In the genomic region with DNA sequence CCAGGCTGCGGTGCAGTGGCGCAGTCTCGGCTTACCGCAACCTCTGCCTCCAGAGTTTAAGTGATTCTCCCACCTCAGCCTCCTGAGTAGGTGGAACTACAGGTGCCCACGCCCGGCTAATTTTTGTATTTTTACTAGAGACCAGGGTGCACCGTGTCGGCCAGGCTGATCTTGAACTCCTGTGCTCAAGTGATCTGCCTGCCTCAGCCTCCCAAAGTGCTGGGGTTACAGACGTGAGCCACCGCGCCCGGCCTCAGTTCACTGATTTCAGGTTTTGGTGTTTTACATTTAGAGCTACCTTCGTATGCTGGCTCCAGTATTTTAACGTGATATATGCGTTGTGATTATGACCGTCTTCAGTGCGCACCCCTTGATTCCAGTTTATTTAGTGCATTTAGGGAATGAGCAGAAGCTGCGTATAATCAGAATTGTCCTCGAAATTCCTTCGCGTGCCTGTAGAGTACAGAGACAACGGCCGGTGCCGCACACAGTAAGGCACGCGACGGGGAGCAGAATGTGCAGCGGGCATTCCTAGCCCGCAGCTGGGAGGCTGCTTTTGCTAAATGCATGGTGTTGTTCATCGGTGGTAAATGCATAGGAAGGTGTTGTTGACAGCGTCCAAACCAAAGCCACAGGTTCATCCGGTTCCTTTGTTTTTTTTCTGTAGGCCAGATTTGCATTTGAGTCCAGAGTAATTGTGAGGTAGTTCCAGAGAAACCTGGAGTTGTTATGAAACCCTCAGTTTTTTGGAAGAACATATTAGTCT, we compare ENCODE assay signal across 17 cellular contexts. TPM values are rescaled to one million over a fixed set of nuclear protein-coding genes. Genes with fewer than 3 reads are reported as not detected.
A peak's percentile ranks its signal among the peaks of the same experiment; 100 is the strongest.
DNase-seq lines count a peak whose midpoint lies in the region; ATAC-seq and TF ChIP-seq lines count a peak whose summit lies in the region.
"Had no signal": no experiment of that assay in that cellular context is flagged by ENCODE, and none has a peak within 500 bp of the region (broad histone marks: within the 10 kb centered on the region; RNA-seq: fewer than 3 reads in every experiment).

No MANE protein-coding gene starts in this region.

- TF ChIP-seq CTCF in activated CD8-positive, alpha-beta T cell treated with anti-CD3 and anti-CD28 coated beads for 36 hours (IDR thresholded peaks at IDR 0.05): no peak

- no peak overlapping the region for H2BK5ac ChIP-seq in neuronal stem cell (ENCODE audit: low read length)

- H4K8ac ChIP-seq in neuronal stem cell (ENCODE audit: low read depth, low read length): no peak overlapping the region

- H3K27ac Mint-ChIP-seq in activated CD8-positive, alpha-beta T cell treated with anti-CD3 and anti-CD28 coated beads, Interleukin-2, amount 10 ng/mL, durations not matched to agents 7 days and 5 days: peak overlapping the region; percentile 25
- no peak overlapping the region for H3K27ac Mint-ChIP-seq in activated CD8-positive, alpha-beta T cell treated with anti-CD3 and anti-CD28 coated beads for 36 hours
- H3K27ac Mint-ChIP-seq in T-helper 17 cell: no peak overlapping the region

- intact Hi-C loops in activated CD8-positive, alpha-beta T cell treated with anti-CD3 and anti-CD28 coated beads for 36 hours (cut with micrococcal nuclease): no loop called here
- intact Hi-C loops in head of caudate nucleus (cut with DNase I): no loop called here

- H3K23ac ChIP-seq in neuronal stem cell (ENCODE audit: low read depth, low read length, poor library complexity): peak overlapping the region; percentile 89

- H3K18ac ChIP-seq in neuronal stem cell (ENCODE audit: low read length): peak overlapping the region; percentile 38

- no peak overlapping the region for H2AK5ac ChIP-seq in neuronal stem cell (ENCODE audit: low read depth, low read length)

- no peak for DNase-seq in activated CD8-positive, alpha-beta T cell treated with anti-CD3 and anti-CD28 coated beads, Interleukin-2, amount 10 ng/mL, durations not matched to agents 7 days and 5 days
- DNase-seq in activated CD8-positive, alpha-beta T cell treated with anti-CD3 and anti-CD28 coated beads for 36 hours: no peak
- no peak for DNase-seq in T-helper 17 cell
- no peak for DNase-seq in neuronal stem cell (ENCODE audit: low spot score)
- DNase-seq in head of caudate nucleus: no peak
- DNase-seq in NCI-H524 (lab: John Stamatoyannopoulos, UW): no peak
- DNase-seq in AG20443 (ENCODE audit: low spot score): no peak
- DNase-seq: C1 segment of cervical spinal cord, COR-L47, DMS153, EL, HCEC 1CT, MV-4-11, NCI-H748 treated with DMSO at 0.1 percent for 48 hours, PC-9 had no signal

- peaks cover 7% of the 10 kb centered on the region for H3K79me1 ChIP-seq in neuronal stem cell (ENCODE audit: low read depth, low read length)

- no peaks in the 10 kb centered on the region for H3K27me3 ChIP-seq in iPS-20b (ENCODE audit: insufficient read depth, low read length)
- H3K27me3 ChIP-seq in neuronal stem cell (ENCODE audit: control insufficient read depth in 3 of 3, insufficient read depth in 3 of 3, low read depth in 1 of 3, low read length in 3 of 3): no peaks in the 10 kb centered on the region

- no peak overlapping the region for H3K14ac ChIP-seq in neuronal stem cell (ENCODE audit: low read length)

- no peak for ATAC-seq in activated CD8-positive, alpha-beta T cell treated with anti-CD3 and anti-CD28 coated beads, Interleukin-2, amount 10 ng/mL, durations not matched to agents 7 days and 5 days
- no peak for ATAC-seq in activated CD8-positive, alpha-beta T cell treated with anti-CD3 and anti-CD28 coated beads for 36 hours
- ATAC-seq in T-helper 17 cell: no peak

- WGBS in neuronal stem cell (ENCODE audit: extremely low coverage in 2 of 2, insufficient read length in 2 of 2, insufficient replicate concordance in 1 of 2), 2 donors: no CpG with 5 or more reads among the region's 32 CpGs

- H3K27me3 Mint-ChIP-seq in activated CD8-positive, alpha-beta T cell treated with anti-CD3 and anti-CD28 coated beads, Interleukin-2, amount 10 ng/mL, durations not matched to agents 7 days and 5 days (ENCODE audit: low read depth): no peaks in the 10 kb centered on the region
- H3K27me3 Mint-ChIP-seq in activated CD8-positive, alpha-beta T cell treated with anti-CD3 and anti-CD28 coated beads for 36 hours: no peaks in the 10 kb centered on the region
- no peaks in the 10 kb centered on the region for H3K27me3 Mint-ChIP-seq in T-helper 17 cell

- no peak overlapping the region for H3K4me2 ChIP-seq in neuronal stem cell (ENCODE audit: insufficient read depth, low read length, poor library complexity, severe bottlenecking)
- H3K4me2 ChIP-seq: PC-9 had no signal

- peaks cover 2% of the 10 kb centered on the region for H3K4me1 Mint-ChIP-seq in activated CD8-positive, alpha-beta T cell treated with anti-CD3 and anti-CD28 coated beads, Interleukin-2, amount 10 ng/mL, durations not matched to agents 7 days and 5 days (ENCODE audit: low read depth)
- H3K4me1 Mint-ChIP-seq in activated CD8-positive, alpha-beta T cell treated with anti-CD3 and anti-CD28 coated beads for 36 hours (ENCODE audit: low read depth): no peaks in the 10 kb centered on the region
- H3K4me1 Mint-ChIP-seq in T-helper 17 cell: peaks cover 4% of the 10 kb centered on the region

- CTCF ChIA-PET in activated CD8-positive, alpha-beta T cell treated with anti-CD3 and anti-CD28 coated beads, Interleukin-2, amount 10 ng/mL, durations not matched to agents 7 days and 5 days (lab: Charles Lee): no interaction called here
- CTCF ChIA-PET in activated CD8-positive, alpha-beta T cell treated with anti-CD3 and anti-CD28 coated beads for 36 hours (lab: Charles Lee): no interaction called here

- no peak overlapping the region for H2AFZ ChIP-seq in neuronal stem cell (ENCODE audit: low read length)
- H2AFZ ChIP-seq: PC-9 had no signal

- H3K4me3 Mint-ChIP-seq in activated CD8-positive, alpha-beta T cell treated with anti-CD3 and anti-CD28 coated beads, Interleukin-2, amount 10 ng/mL, durations not matched to agents 7 days and 5 days: no peak overlapping the region
- H3K4me3 Mint-ChIP-seq in activated CD8-positive, alpha-beta T cell treated with anti-CD3 and anti-CD28 coated beads for 36 hours: no peak overlapping the region
- H3K4me3 Mint-ChIP-seq in T-helper 17 cell: peak overlapping the region; percentile 31

- H2BK15ac ChIP-seq in neuronal stem cell (ENCODE audit: low read length): no peak overlapping the region

- H4K91ac ChIP-seq in neuronal stem cell (ENCODE audit: low read depth, low read length, poor library complexity): no peak overlapping the region

- H3K36me3 Mint-ChIP-seq in activated CD8-positive, alpha-beta T cell treated with anti-CD3 and anti-CD28 coated beads, Interleukin-2, amount 10 ng/mL, durations not matched to agents 7 days and 5 days (ENCODE audit: low read depth): peaks cover 29% of the 10 kb centered on the region
- peaks cover 12% of the 10 kb centered on the region for H3K36me3 Mint-ChIP-seq in activated CD8-positive, alpha-beta T cell treated with anti-CD3 and anti-CD28 coated beads for 36 hours (ENCODE audit: low read depth)
- peaks cover 3% of the 10 kb centered on the region for H3K36me3 Mint-ChIP-seq in T-helper 17 cell (ENCODE audit: low read depth)

- no peak overlapping the region for H3K4ac ChIP-seq in neuronal stem cell (ENCODE audit: low read length)

- peaks cover 32% of the 10 kb centered on the region for H3K36me3 ChIP-seq in iPS-20b (ENCODE audit: insufficient read depth, low read depth, low read length)
- H3K36me3 ChIP-seq in neuronal stem cell (replicated peaks in 1 of 2; ENCODE audit: control insufficient read depth in 2 of 2, insufficient read depth in 2 of 2, low read length in 2 of 2): peaks cover 11 to 79% of the 10 kb centered on the region in 2 donors

- H3K4me3 ChIP-seq in iPS-20b (ENCODE audit: low read length): no peak overlapping the region
- no peak overlapping the region for H3K4me3 ChIP-seq in neuronal stem cell (ENCODE audit: low read length in 2 of 2)
- H3K4me3 ChIP-seq: PC-9 had no signal

- H3K27ac ChIP-seq in iPS-20b (ENCODE audit: low read length) (no peak overlapping the region), neuronal stem cell (replicated peaks; ENCODE audit: low read length) (no peak overlapping the region)
- H3K27ac ChIP-seq: 22Rv1, PC-9 had no signal

- H3K9me3 Mint-ChIP-seq in activated CD8-positive, alpha-beta T cell treated with anti-CD3 and anti-CD28 coated beads, Interleukin-2, amount 10 ng/mL, durations not matched to agents 7 days and 5 days (ENCODE audit: insufficient read depth): no peaks in the 10 kb centered on the region
- no peaks in the 10 kb centered on the region for H3K9me3 Mint-ChIP-seq in activated CD8-positive, alpha-beta T cell treated with anti-CD3 and anti-CD28 coated beads for 36 hours

- POLR2A ChIA-PET in activated CD8-positive, alpha-beta T cell treated with anti-CD3 and anti-CD28 coated beads, Interleukin-2, amount 10 ng/mL, durations not matched to agents 7 days and 5 days (lab: Charles Lee): no interaction called here
- POLR2A ChIA-PET in activated CD8-positive, alpha-beta T cell treated with anti-CD3 and anti-CD28 coated beads for 36 hours (lab: Charles Lee): no interaction called here

- H3K4me1 ChIP-seq in iPS-20b (ENCODE audit: insufficient read depth, low read length): peaks cover 3% of the 10 kb centered on the region; the same call in 1 of the 2 replicates
- peaks cover 0 to 1% of the 10 kb centered on the region in 2 donors for H3K4me1 ChIP-seq in neuronal stem cell (ENCODE audit: control insufficient read depth in 2 of 2, insufficient read depth in 1 of 2, low read depth in 1 of 2, low read length in 2 of 2)

- no peak overlapping the region for H2BK12ac ChIP-seq in neuronal stem cell (ENCODE audit: low read length)

- H2BK120ac ChIP-seq in neuronal stem cell (ENCODE audit: low read depth, low read length): no peak overlapping the region

- H3K9ac ChIP-seq in iPS-20b (ENCODE audit: low read depth, low read length) (peak overlapping the region; percentile 49; the same call in 1 of the 2 replicates), neuronal stem cell (ENCODE audit: low read depth, low read length, poor library complexity) (no peak overlapping the region)

- H3K9me3 ChIP-seq in T-helper 17 cell (ENCODE audit: control insufficient read depth, low read length, poor library complexity, severe bottlenecking) (no peaks in the 10 kb centered on the region), iPS-20b (ENCODE audit: insufficient read depth, low read depth, low read length) (no peaks in the 10 kb centered on the region), neuronal stem cell (replicated peaks in 1 of 2; ENCODE audit: control insufficient read depth in 2 of 2, insufficient read depth in 1 of 2, low read depth in 1 of 2, low read length in 2 of 2) (no peaks in the 10 kb centered on the region)

RNA-seq across cellular contexts. Expression of gene DIP2A, which starts 48.9 kb away (rescaled TPM):
- 10 to 100 TPM; 53.7 to 53.9 TPM for total RNA-seq in activated CD8-positive, alpha-beta T cell treated with anti-CD3 and anti-CD28 coated beads, Interleukin-2, amount 10 ng/mL, durations not matched to agents 7 days and 5 days
- total RNA-seq in activated CD8-positive, alpha-beta T cell treated with anti-CD3 and anti-CD28 coated beads for 36 hours: 10 to 100 TPM; 30.9 to 34.1 TPM
- total RNA-seq in T-helper 17 cell: 10 to 100 TPM; 74.2 to 85.8 TPM
- 24.0 TPM for polyA plus RNA-seq in neuronal stem cell (2013, experiment 1 of 2)
- polyA plus RNA-seq in neuronal stem cell (2013, experiment 2 of 2): 24.5 TPM
